In genomic region chr2:74835831-74836674, GRCh38 we compare ENCODE assay signal across 1 cellular context.
TF ChIP-seq lines count a peak whose summit lies in the region.

No MANE protein-coding gene starts in this region.

TF ChIP-seq in HepG2, 621 proteins besides CTCF, POLR2A, EP300 and RAD21 (continued from another document and continues in another):
- no peak for TF ChIP-seq ZNF513 (CRISPR knock-in tag; conservative IDR thresholded peaks at IDR 0.05)
- no peak for TF ChIP-seq ZSCAN9 (CRISPR knock-in tag; IDR thresholded peaks at IDR 0.05; ENCODE audit: borderline replicate concordance)
- TF ChIP-seq IRX3 (CRISPR knock-in tag; IDR thresholded peaks at IDR 0.05; ENCODE audit: borderline replicate concordance, low read depth), result no peak
- no peak for TF ChIP-seq TCF7 (IDR thresholded peaks at IDR 0.05; ENCODE audit: low read depth)
- TF ChIP-seq ZNF333 (CRISPR knock-in tag; IDR thresholded peaks at IDR 0.05; ENCODE audit: borderline replicate concordance), result no peak
- TF ChIP-seq ZFY (CRISPR knock-in tag; IDR thresholded peaks at IDR 0.05), result no peak
- TF ChIP-seq KLF6 (CRISPR knock-in tag; IDR thresholded peaks at IDR 0.05), result no peak
- no peak for TF ChIP-seq KDM5A (IDR thresholded peaks at IDR 0.05; ENCODE audit: borderline replicate concordance, low read length)
- no peak for TF ChIP-seq ZNF574 (CRISPR knock-in tag; IDR thresholded peaks at IDR 0.05)
- no peak for TF ChIP-seq ZGPAT (CRISPR knock-in tag; IDR thresholded peaks at IDR 0.05)
- TF ChIP-seq ZBTB42 (CRISPR knock-in tag; IDR thresholded peaks at IDR 0.05), result no peak
- no peak for TF ChIP-seq ZNF326 (CRISPR knock-in tag; IDR thresholded peaks at IDR 0.05; ENCODE audit: borderline replicate concordance)
- TF ChIP-seq SKI (IDR thresholded peaks at IDR 0.05; ENCODE audit: partially characterized antibody), result no peak
- TF ChIP-seq ZBTB26 (CRISPR knock-in tag; IDR thresholded peaks at IDR 0.05; ENCODE audit: borderline replicate concordance), result no peak
- no peak for TF ChIP-seq HNRNPL (IDR thresholded peaks at IDR 0.05; ENCODE audit: low read depth, low read length)
- TF ChIP-seq BCL6 (CRISPR knock-in tag; IDR thresholded peaks at IDR 0.05), result no peak
- no peak for TF ChIP-seq RAD51 (IDR thresholded peaks at IDR 0.05; ENCODE audit: borderline replicate concordance)
- 0 out of 2 replicates have a peak, but pooled peaks have one; percentile 35 for TF ChIP-seq ATF5 (CRISPR knock-in tag; IDR thresholded peaks at IDR 0.05; ENCODE audit: low read depth)
- TF ChIP-seq GMEB1 (CRISPR knock-in tag; IDR thresholded peaks at IDR 0.05; ENCODE audit: borderline replicate concordance), result no peak
- peak; percentile 34; the same call in 1 of the 2 replicates for TF ChIP-seq POLR2G (IDR thresholded peaks at IDR 0.05; ENCODE audit: low read depth, low read length)
- no peak for TF ChIP-seq NCOA1 (CRISPR knock-in tag; IDR thresholded peaks at IDR 0.05)
- TF ChIP-seq BORCS8-MEF2B (CRISPR knock-in tag; IDR thresholded peaks at IDR 0.05), result no peak
- TF ChIP-seq SMC3 (IDR thresholded peaks at IDR 0.05; ENCODE audit: low read length), result peak; percentile 81
- TF ChIP-seq ZFP91 (CRISPR knock-in tag; IDR thresholded peaks at IDR 0.05; ENCODE audit: borderline replicate concordance), result no peak
- TF ChIP-seq ZSCAN29 (CRISPR knock-in tag; conservative IDR thresholded peaks at IDR 0.05), result 0 out of 2 replicates have a peak, but pooled peaks have one; percentile 38
- no peak for TF ChIP-seq ZNF770 (CRISPR knock-in tag; IDR thresholded peaks at IDR 0.05)
- 0 out of 2 replicates have a peak, but pooled peaks have one; percentile 28 for TF ChIP-seq NFIC (IDR thresholded peaks at IDR 0.05; ENCODE audit: low read length)
- TF ChIP-seq HMGXB4 (CRISPR knock-in tag; IDR thresholded peaks at IDR 0.05; ENCODE audit: borderline replicate concordance in 1 of 2, low read depth in 1 of 2), result peak; percentile 69 to 84; a peak in 3 of 4 replicates
- no peak for TF ChIP-seq NFIB (CRISPR knock-in tag; IDR thresholded peaks at IDR 0.05; ENCODE audit: borderline replicate concordance)
- TF ChIP-seq ZNF430 (CRISPR knock-in tag; IDR thresholded peaks at IDR 0.05), result no peak
- TF ChIP-seq MLLT10 (CRISPR knock-in tag; IDR thresholded peaks at IDR 0.05), result no peak
- no peak; the same call in 1 of the 2 replicates for TF ChIP-seq ZNF652 (CRISPR knock-in tag; IDR thresholded peaks at IDR 0.05; ENCODE audit: borderline replicate concordance, low read depth)
- no peak for TF ChIP-seq HNF4G (IDR thresholded peaks at IDR 0.05; ENCODE audit: borderline replicate concordance, low read depth, low read length)
- TF ChIP-seq HNF4G (CRISPR knock-in tag; IDR thresholded peaks at IDR 0.05; ENCODE audit: borderline replicate concordance, low read depth), result no peak
- no peak for TF ChIP-seq CENPX (CRISPR knock-in tag; IDR thresholded peaks at IDR 0.05)
- TF ChIP-seq ZNF570 (CRISPR knock-in tag; IDR thresholded peaks at IDR 0.05; ENCODE audit: borderline replicate concordance), result no peak
- TF ChIP-seq ZBTB25 (CRISPR knock-in tag; IDR thresholded peaks at IDR 0.05), result no peak
- no peak for TF ChIP-seq REXO4 (CRISPR knock-in tag; IDR thresholded peaks at IDR 0.05; ENCODE audit: borderline replicate concordance)
- no peak for TF ChIP-seq ZNF691 (CRISPR knock-in tag; IDR thresholded peaks at IDR 0.05; ENCODE audit: borderline replicate concordance, low read depth)
- TF ChIP-seq KDM4B (CRISPR knock-in tag; IDR thresholded peaks at IDR 0.05), result no peak
- no peak for TF ChIP-seq CHD4 (IDR thresholded peaks at IDR 0.05; ENCODE audit: borderline replicate concordance, low read length)
- no peak for TF ChIP-seq PITX1 (CRISPR knock-in tag; IDR thresholded peaks at IDR 0.05)
- no peak for TF ChIP-seq ZNF280B (CRISPR knock-in tag; IDR thresholded peaks at IDR 0.05; ENCODE audit: borderline replicate concordance)
- TF ChIP-seq BRD4 (CRISPR knock-in tag; IDR thresholded peaks at IDR 0.05), result no peak
